ENCODE assay signal across 10 cellular contexts in genomic region chrX:11351375-11352295, GRCh38. TPM values are rescaled to one million over a fixed set of nuclear protein-coding genes. Genes with fewer than 3 reads are reported as not detected.
DNase-seq lines count a peak whose midpoint lies in the region; ATAC-seq, FAIRE-seq and TF ChIP-seq lines count a peak whose summit lies in the region.
"Had no signal": no experiment of that assay in that cellular context is flagged by ENCODE, and none has a peak within 500 bp of the region (broad histone marks: within the 10 kb centered on the region; RNA-seq: fewer than 3 reads in every experiment).

No MANE protein-coding gene starts in this region.

- H3K4me1 ChIP-seq in endothelial cell of umbilical vein (ENCODE audit: control insufficient read depth, extremely low read depth, insufficient read depth, low read length) (peaks cover 3% of the 10 kb centered on the region), rectal smooth muscle tissue (ENCODE audit: control insufficient read depth, insufficient read depth, low read length) (peaks cover 3% of the 10 kb centered on the region)

- H3K9ac ChIP-seq in endothelial cell of umbilical vein (replicated peaks; ENCODE audit: extremely low read depth, insufficient read depth, low read length): no peak overlapping the region
- no peak overlapping the region for H3K9ac ChIP-seq in rectal smooth muscle tissue (ENCODE audit: low read length)

- dilution Hi-C loops in endothelial cell of umbilical vein (cut with MboI; ENCODE audit: extremely low pct_ligation_motif_present, low sequenced_read_pairs): no loop called here

- ATAC-seq in HG03439 (IDR thresholded peaks at IDR 0.05; ENCODE audit: unreplicated experiment): peak; percentile 22
- no peak for ATAC-seq in GM18519 (IDR thresholded peaks at IDR 0.05; ENCODE audit: low FRiP score, unreplicated experiment)

- no peak for TF ChIP-seq POLR2A in GM12891 (IDR thresholded peaks at IDR 0.05; ENCODE audit: low read depth, low read length)
- no peak for TF ChIP-seq POLR2A in endothelial cell of umbilical vein (IDR thresholded peaks at IDR 0.05; ENCODE audit: low read depth, low read length)

- H3K36me3 ChIP-seq in endothelial cell of umbilical vein (ENCODE audit: control insufficient read depth in 2 of 2, extremely low read depth in 1 of 2, insufficient read depth in 2 of 2, low read length in 2 of 2) (no peaks in the 10 kb centered on the region), rectal smooth muscle tissue (ENCODE audit: control insufficient read depth, insufficient read depth, low read length) (no peaks in the 10 kb centered on the region)

- no peaks in the 10 kb centered on the region for H3K9me3 ChIP-seq in endothelial cell of umbilical vein (replicated peaks; ENCODE audit: control insufficient read depth, insufficient read depth, low read length)

- FAIRE-seq in GM12891 (lab: Jason Lieb, UNC) (peak; percentile 5), endothelial cell of umbilical vein (lab: Jason Lieb, UNC) (no peak)

- H3K4me3 ChIP-seq in endothelial cell of umbilical vein (replicated peaks in 1 of 3; ENCODE audit: insufficient read depth in 1 of 3, low read depth in 1 of 3, low read length in 3 of 3) (no peak overlapping the region), rectal smooth muscle tissue (ENCODE audit: low read length) (no peak overlapping the region)

- DNase-seq in GM12891 (ENCODE audit: insufficient read length, low spot score): no peak
- DNase-seq in endothelial cell of umbilical vein (ENCODE audit: low read depth, low spot score): no peak
- DNase-seq in RKO (ENCODE audit: low spot score): no peak
- DNase-seq in NCI-H510A treated with DMSO at 0.1 percent for 48 hours (lab: John Stamatoyannopoulos, UW): no peak
- DNase-seq in activated effector memory CD4-positive, alpha-beta T cell treated with anti-CD3 and anti-CD28 coated beads, Interleukin-2, amount 50 U/mL, for 16 hours: no peak
- DNase-seq: amygdala, NCI-H526 had no signal

- intact Hi-C loops in endothelial cell of umbilical vein (cut with micrococcal nuclease): no loop called here

- H3K27ac ChIP-seq in endothelial cell of umbilical vein (ENCODE audit: insufficient read depth, low read depth, low read length) (no peak overlapping the region), rectal smooth muscle tissue (ENCODE audit: low read depth, low read length) (peak overlapping the region; percentile 78)

- H3K9me1 ChIP-seq in endothelial cell of umbilical vein (replicated peaks; ENCODE audit: control insufficient read depth, extremely low read depth, insufficient read depth, low read length): no peaks in the 10 kb centered on the region

- CTCF ChIA-PET in endothelial cell of umbilical vein (lab: Charles Lee): interaction anchor here (1.0 to 1.3 kb wide), 2 partner anchors 10 to 30 kb away, joined by 3 to 4 read pairs; no protein-coding TSS in a partner anchor

- no peak overlapping the region for H3K4me2 ChIP-seq in endothelial cell of umbilical vein (ENCODE audit: insufficient read depth, low read length)

- BruUV-seq in endothelial cell of umbilical vein (replicated peaks; lab: Mats Ljungman, UMichigan): no TSS peak

- no peaks in the 10 kb centered on the region for H4K20me1 ChIP-seq in endothelial cell of umbilical vein (replicated peaks; ENCODE audit: control insufficient read depth, extremely low read depth, insufficient read depth, low read length)

- H2AFZ ChIP-seq in endothelial cell of umbilical vein (ENCODE audit: low read depth, low read length): peak overlapping the region; percentile 29

- H3K27me3 ChIP-seq in endothelial cell of umbilical vein (ENCODE audit: control insufficient read depth in 2 of 2, insufficient read depth in 2 of 2, low read length in 2 of 2): no peaks in the 10 kb centered on the region
- H3K27me3 ChIP-seq in rectal smooth muscle tissue (ENCODE audit: control insufficient read depth, insufficient read depth, low read length): no peaks in the 10 kb centered on the region

- H3K79me2 ChIP-seq in endothelial cell of umbilical vein (ENCODE audit: control insufficient read depth, insufficient read depth, low read length): no peaks in the 10 kb centered on the region

- no peak for TF ChIP-seq CTCF in endothelial cell of umbilical vein (IDR thresholded peaks at IDR 0.05; ENCODE audit: extremely low read depth in 1 of 2, insufficient read depth in 1 of 2, low read depth in 1 of 2, low read length in 2 of 2)

- POLR2A ChIA-PET in endothelial cell of umbilical vein (lab: Charles Lee): no interaction called here

TF ChIP-seq in GM12891, 5 proteins besides CTCF, POLR2A, EP300 and RAD21:
- TF ChIP-seq POU2F2 (IDR thresholded peaks at IDR 0.05; ENCODE audit: low read depth, low read length) (no peak), SPI1 (IDR thresholded peaks at IDR 0.05; ENCODE audit: low read depth, low read length) (peak; percentile 89)

TF ChIP-seq in endothelial cell of umbilical vein, 7 proteins besides CTCF, POLR2A, EP300 and RAD21:
- TF ChIP-seq MAX (IDR thresholded peaks at IDR 0.05; ENCODE audit: insufficient read depth, insufficient read length) (no peak), MYC (IDR thresholded peaks at IDR 0.05; ENCODE audit: low read depth, low read length) (no peak), JUN (IDR thresholded peaks at IDR 0.05; ENCODE audit: borderline replicate concordance, insufficient read depth, insufficient read length, low read depth) (no peak), EZH2 (IDR thresholded peaks at IDR 0.05; ENCODE audit: borderline replicate concordance, low read depth, low read length, severe bottlenecking) (no peak), POLR2AphosphoS5 (IDR thresholded peaks at IDR 0.05; ENCODE audit: insufficient read depth, low read depth, low read length) (no peak), GATA2 (IDR thresholded peaks at IDR 0.05; ENCODE audit: insufficient read depth, insufficient read length, low read depth, low read length) (no peak), FOS (IDR thresholded peaks at IDR 0.05; ENCODE audit: borderline replicate concordance, insufficient read depth, low read length) (no peak)

RNA-seq across cellular contexts. Expression of gene AMELX, which starts 58.4 kb away (rescaled TPM):
- polyA plus RNA-seq in GM12891 (2012; ENCODE audit: low read depth, missing spikeins): not detected
- total RNA-seq in endothelial cell of umbilical vein: not detected in 2 replicates
- polyA plus RNA-seq in endothelial cell of umbilical vein: not detected in 2 replicates
- polyA plus RNA-seq in endothelial cell of umbilical vein (2011; cell fraction: cytosol; rRNA removed): not detected in 2 replicates
- not detected in 2 replicates for polyA plus RNA-seq in endothelial cell of umbilical vein (2011; cell fraction: nucleus; rRNA removed)
- polyA plus RNA-seq in endothelial cell of umbilical vein (2012): not detected in 2 replicates
- polyA minus RNA-seq in endothelial cell of umbilical vein: not detected in 2 replicates
- polyA minus RNA-seq in endothelial cell of umbilical vein (2011; cell fraction: cytosol; rRNA and poly(A)+ RNA removed): not detected
- not detected in 2 replicates for polyA minus RNA-seq in endothelial cell of umbilical vein (2011; cell fraction: nucleus; rRNA and poly(A)+ RNA removed)
